In the genomic region with DNA sequence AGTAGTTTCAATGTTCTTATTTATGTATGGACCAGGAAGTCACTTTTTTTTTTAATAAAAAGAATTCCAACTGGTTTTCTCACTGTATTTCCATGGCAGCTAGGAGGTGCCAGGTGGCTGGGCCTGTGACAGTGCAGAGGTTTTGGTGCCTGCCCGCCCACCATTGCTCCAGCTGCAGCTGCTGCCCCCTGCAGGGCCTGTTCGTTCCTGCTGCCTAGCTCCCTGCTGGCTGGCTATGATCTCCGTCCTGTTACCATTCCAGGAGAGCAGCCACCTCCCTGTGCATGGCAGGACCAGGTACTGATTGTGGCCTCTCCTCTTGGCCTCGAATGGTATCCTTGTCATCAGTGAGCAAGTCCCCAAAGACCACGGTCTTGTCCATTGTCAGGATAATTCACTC, we compare ENCODE assay signal across 8 cellular contexts. TPM values are rescaled to one million over a fixed set of nuclear protein-coding genes. Genes with fewer than 3 reads are reported as not detected.
DNase-seq lines count a peak whose midpoint lies in the region; ATAC-seq and TF ChIP-seq lines count a peak whose summit lies in the region.
"Not testable (repeated sequence)": the region's sequence is repeated elsewhere in the genome, so short reads cannot be mapped to it uniquely, and the experiment has no call there.

No MANE protein-coding gene starts in this region.

- not testable (repeated sequence) for H3K4me3 Mint-ChIP-seq in activated CD8-positive, alpha-beta T cell treated with anti-CD3 and anti-CD28 coated beads for 36 hours; stimulated activated naive CD8-positive, alpha-beta T cell treated with anti-CD3 and anti-CD28 coated beads, Interleukin-15, amount 100 ng/mL, for 72 hours
- peak overlapping the region in 3 of 5 experiments; percentile 23 to 28 (median 28) for H3K4me3 Mint-ChIP-seq in brain

- H3K36me3 Mint-ChIP-seq in activated CD8-positive, alpha-beta T cell treated with anti-CD3 and anti-CD28 coated beads for 36 hours (ENCODE audit: low read depth); brain: not testable (repeated sequence)

- CTCF ChIA-PET in GM10248 (lab: Yijun Ruan, JAX) = interaction anchor here (0.8 to 2.2 kb wide), 2 partner anchors 18 to 30 kb away, joined by 3 to 6 read pairs; a partner anchor contains a TSS
- CTCF ChIA-PET in activated CD8-positive, alpha-beta T cell treated with anti-CD3 and anti-CD28 coated beads for 36 hours (lab: Charles Lee) = interaction anchor here (1.4 kb wide), 2 partner anchors 29 to 95 kb away, joined by 3 to 4 read pairs; no protein-coding TSS in a partner anchor

- not testable (repeated sequence) for H3K27me3 Mint-ChIP-seq in activated CD8-positive, alpha-beta T cell treated with anti-CD3 and anti-CD28 coated beads for 36 hours; brain; stimulated activated naive CD8-positive, alpha-beta T cell treated with anti-CD3 and anti-CD28 coated beads, Interleukin-15, amount 100 ng/mL, for 72 hours

- H3K4me1 Mint-ChIP-seq in activated CD8-positive, alpha-beta T cell treated with anti-CD3 and anti-CD28 coated beads for 36 hours (ENCODE audit: low read depth); brain; stimulated activated naive CD8-positive, alpha-beta T cell treated with anti-CD3 and anti-CD28 coated beads, Interleukin-15, amount 100 ng/mL, for 72 hours: not testable (repeated sequence)

- TF ChIP-seq CTCF in GM10248 (IDR thresholded peaks at IDR 0.05; ENCODE audit: control extremely low read depth, extremely low read depth, low read depth, missing control alignments) (peak; percentile 23), brain (conservative IDR thresholded peaks at IDR 0.05) (peak in 1 of 2 experiments; percentile 40)
- peak; percentile 33 for TF ChIP-seq CTCF in activated CD8-positive, alpha-beta T cell treated with anti-CD3 and anti-CD28 coated beads for 36 hours (IDR thresholded peaks at IDR 0.05)

- H3K27ac Mint-ChIP-seq in activated CD8-positive, alpha-beta T cell treated with anti-CD3 and anti-CD28 coated beads for 36 hours; brain; stimulated activated naive CD8-positive, alpha-beta T cell treated with anti-CD3 and anti-CD28 coated beads, Interleukin-15, amount 100 ng/mL, for 72 hours: not testable (repeated sequence)

- POLR2A ChIA-PET in GM10248 (lab: Yijun Ruan, JAX); activated CD8-positive, alpha-beta T cell treated with anti-CD3 and anti-CD28 coated beads for 36 hours (lab: Charles Lee): not testable (repeated sequence)

- DNase-seq in GM10248 (ENCODE audit: extremely low spot score) (peak; percentile 11), NCI-H2227 treated with DMSO at 0.1 percent for 48 hours (lab: John Stamatoyannopoulos, UW) (peak; percentile 14), iris pigment epithelial cell (ENCODE audit: low read depth) (peak; percentile 31), retina (peak; percentile 27)
- peak; percentile 64 for DNase-seq in activated CD8-positive, alpha-beta T cell treated with anti-CD3 and anti-CD28 coated beads for 36 hours
- DNase-seq in stimulated activated naive CD8-positive, alpha-beta T cell treated with anti-CD3 and anti-CD28 coated beads, Interleukin-15, amount 100 ng/mL, for 72 hours = peak; percentile 24 to 42

- not testable (repeated sequence) for H3K9me3 Mint-ChIP-seq in activated CD8-positive, alpha-beta T cell treated with anti-CD3 and anti-CD28 coated beads for 36 hours; brain; stimulated activated naive CD8-positive, alpha-beta T cell treated with anti-CD3 and anti-CD28 coated beads, Interleukin-15, amount 100 ng/mL, for 72 hours

- intact Hi-C loops in activated CD8-positive, alpha-beta T cell treated with anti-CD3 and anti-CD28 coated beads for 36 hours (cut with micrococcal nuclease) = not testable (repeated sequence)

- ATAC-seq in HG02610 (IDR thresholded peaks at IDR 0.05; ENCODE audit: unreplicated experiment) = peak; percentile 82
- ATAC-seq in activated CD8-positive, alpha-beta T cell treated with anti-CD3 and anti-CD28 coated beads for 36 hours = peak; percentile 96
- ATAC-seq in stimulated activated naive CD8-positive, alpha-beta T cell treated with anti-CD3 and anti-CD28 coated beads, Interleukin-15, amount 100 ng/mL, for 72 hours = peak; percentile 97

RNA-seq across cellular contexts. Expression of a gene that starts 2.1 kb away (rescaled TPM):
- total RNA-seq in activated CD8-positive, alpha-beta T cell treated with anti-CD3 and anti-CD28 coated beads for 36 hours = 1 to 10 TPM; 1.2 to 1.3 TPM
- polyA plus RNA-seq in brain (ENCODE audit: insufficient read depth, low read depth, low replicate concordance) = 7.7 TPM

RNA-seq across cellular contexts. Expression of a gene that starts 19.7 kb away (rescaled TPM):
- total RNA-seq in activated CD8-positive, alpha-beta T cell treated with anti-CD3 and anti-CD28 coated beads for 36 hours = not detected
- 0.51 TPM for polyA plus RNA-seq in brain (ENCODE audit: insufficient read depth, low read depth, low replicate concordance)

RNA-seq across cellular contexts. Expression of a gene that starts 30.0 kb away (rescaled TPM):
- total RNA-seq in activated CD8-positive, alpha-beta T cell treated with anti-CD3 and anti-CD28 coated beads for 36 hours = 1 to 10 TPM; 4.9 to 6.3 TPM
- polyA plus RNA-seq in brain (ENCODE audit: insufficient read depth, low read depth, low replicate concordance) = 26.8 TPM

RNA-seq across cellular contexts. Expression of a gene that starts 48.3 kb away (rescaled TPM):
- total RNA-seq in activated CD8-positive, alpha-beta T cell treated with anti-CD3 and anti-CD28 coated beads for 36 hours = 10 to 100 TPM; 14.2 to 15.2 TPM
- polyA plus RNA-seq in brain (ENCODE audit: insufficient read depth, low read depth, low replicate concordance) = 8.4 TPM

RNA-seq across cellular contexts. Expression of a gene that starts 52.7 kb away (rescaled TPM):
- total RNA-seq in activated CD8-positive, alpha-beta T cell treated with anti-CD3 and anti-CD28 coated beads for 36 hours = 1 to 10 TPM; 1.8 to 2.2 TPM
- 2.4 TPM for polyA plus RNA-seq in brain (ENCODE audit: insufficient read depth, low read depth, low replicate concordance)

Comparison
In these comparisons a context has a peak if more than half of its experiments do, and no peak if none do; other contexts are left out.
1. Peak in every context shown above with its lines: DNase-seq and ATAC-seq.
2. DNase-seq: peak in every context shown above with its lines; median percentile 64 in activated CD8-positive, alpha-beta T cell treated with anti-CD3 and anti-CD28 coated beads for 36 hours; 33 in stimulated activated naive CD8-positive, alpha-beta T cell treated with anti-CD3 and anti-CD28 coated beads, Interleukin-15, amount 100 ng/mL, for 72 hours; 31 in iris pigment epithelial cell; 27 in retina; 14 in NCI-H2227 treated with DMSO at 0.1 percent for 48 hours; 11 in GM10248.